In genomic region chr13:23610187-23610576, GRCh38 we compare ENCODE assay signal across 11 cellular contexts. TPM values are rescaled to one million over a fixed set of nuclear protein-coding genes. Genes with fewer than 3 reads are reported as not detected.
DNase-seq lines count a peak whose midpoint lies in the region; ATAC-seq, FAIRE-seq and TF ChIP-seq lines count a peak whose summit lies in the region.
"Had no signal": no experiment of that assay in that cellular context is flagged by ENCODE, and none has a peak within 500 bp of the region (broad histone marks: within the 10 kb centered on the region; RNA-seq: fewer than 3 reads in every experiment).

No MANE protein-coding gene starts in this region.

- intact Hi-C loops in kidney (cut with DNase I) (no loop called here), thyroid gland (cut with DNase I) (no loop called here)

- WGBS in thyroid gland, 2 donors: 4 to 17% methylated on average over 1 of the region's 1 CpG

- H3K36me3 ChIP-seq in kidney (ENCODE audit: control insufficient read depth in 1 of 2, insufficient read depth in 2 of 2, low read length in 2 of 2) (no peaks in the 10 kb centered on the region), thyroid gland (no peaks in the 10 kb centered on the region)

- no peaks in the 10 kb centered on the region for H3K9me3 ChIP-seq in kidney (ENCODE audit: control insufficient read depth in 1 of 2, low read length in 2 of 2)
- no peaks in the 10 kb centered on the region for H3K9me3 ChIP-seq in thyroid gland

- no peak overlapping the region for H3K9ac ChIP-seq in kidney (ENCODE audit: low read length in 2 of 2)

- ATAC-seq in GM18519 (IDR thresholded peaks at IDR 0.05; ENCODE audit: low FRiP score, unreplicated experiment): no peak
- ATAC-seq: WTC11 had no signal

- peak; percentile 22 for DNase-seq in NCI-H1092 treated with DMSO at 0.1 percent for 48 hours (lab: John Stamatoyannopoulos, UW)
- no peak for DNase-seq in NCI-H1092 (lab: John Stamatoyannopoulos, UW)
- peak; percentile 23 for DNase-seq in SK-N-DZ (ENCODE audit: low spot score)
- no peak for DNase-seq in kidney
- DNase-seq in thyroid gland: no peak
- no peak for DNase-seq in dermis blood vessel endothelial cell
- no peak for DNase-seq in KG1 (lab: John Stamatoyannopoulos, UW)
- DNase-seq: stimulated activated CD4-positive, alpha-beta T cell treated with anti-CD3 and anti-CD28 coated beads, Interleukin-1b, Interleukin-23, amount 100 ng/mL, for 48 hours had no signal

- TF ChIP-seq CTCF in kidney (IDR thresholded peaks at IDR 0.05; ENCODE audit: borderline replicate concordance, extremely low read depth, insufficient read depth) (no peak), thyroid gland (IDR thresholded peaks at IDR 0.05) (no peak)

- no peak for FAIRE-seq in kidney (lab: Jason Lieb, UNC)
- FAIRE-seq: colon had no signal

- H3K4me3 ChIP-seq in kidney (ENCODE audit: low read length in 2 of 2) (peak overlapping the region; percentile 53 to 60), thyroid gland (replicated peaks in 1 of 3) (no peak overlapping the region)

- H3K27ac ChIP-seq in kidney (ENCODE audit: low read depth in 2 of 2, low read length in 2 of 2): peak overlapping the region; percentile 25 to 62
- H3K27ac ChIP-seq in thyroid gland: peak overlapping the region; percentile 20 to 74 (median 64)

- H3K4me1 ChIP-seq in kidney (ENCODE audit: control insufficient read depth in 1 of 2, insufficient read depth in 1 of 2, low read depth in 1 of 2, low read length in 2 of 2) (peaks cover 17 to 22% of the 10 kb centered on the region in 2 donors), thyroid gland (peaks cover 18 to 28% of the 10 kb centered on the region in 2 donors)

- no peaks in the 10 kb centered on the region for H3K27me3 ChIP-seq in thyroid gland

- no peak for TF ChIP-seq POLR2A in thyroid gland (IDR thresholded peaks at IDR 0.05)

RNA-seq across cellular contexts. Expression of gene TNFRSF19, which starts 40.0 kb away (rescaled TPM):
- 3.0 and 3.3 TPM in 2 replicates for polyA plus RNA-seq in SK-N-DZ (2014; cell fraction: cytosol; rRNA removed)
- 2.4 and 4.4 TPM in 2 replicates for polyA plus RNA-seq in SK-N-DZ (2014; cell fraction: nucleus; rRNA removed)
- 14.7 TPM for total RNA-seq in kidney
- polyA plus RNA-seq in kidney (ENCODE audit: insufficient read depth, low read depth, low replicate concordance): 10.1 TPM
- 1 to 10 TPM; 4.9 to 9.2 (median 7.7) TPM for total RNA-seq in thyroid gland
- 0.09 and 0.17 TPM in 2 replicates for total RNA-seq in dermis blood vessel endothelial cell

Comparison
In these comparisons a context has a peak if more than half of its experiments do, and no peak if none do; other contexts are left out.
1. DNase-seq: peak in NCI-H1092 treated with DMSO at 0.1 percent for 48 hours (single experiment) and SK-N-DZ (single experiment); none in NCI-H1092 (single experiment), kidney (single experiment), thyroid gland (0 of 2), dermis blood vessel endothelial cell (single experiment) and KG1 (single experiment).
2. H3K4me3 ChIP-seq: peak in kidney (2 of 2); none in thyroid gland (0 of 3).